ENCODE assay signal across 2 cellular contexts in genomic region chr19:40425450-40426287, GRCh38.
A peak's percentile ranks its signal among the peaks of the same experiment; 100 is the strongest.
TF ChIP-seq lines count a peak whose summit lies in the region.

SERTAD1 (minus strand) TSS chr19:40425992; CDS start chr19:40423546, 2,446 bp downstream.

TF ChIP-seq in IMR-90, 13 proteins besides CTCF, POLR2A, EP300 and RAD21:
- TF ChIP-seq ELK1 (IDR thresholded peaks at IDR 0.05; ENCODE audit: borderline replicate concordance, low read depth, low read length) (no peak), MXI1 (IDR thresholded peaks at IDR 0.05; ENCODE audit: borderline replicate concordance, low read depth, low read length) (peak; percentile 74; the same call in 1 of the 2 replicates), CHD1 (IDR thresholded peaks at IDR 0.05; ENCODE audit: low read depth, low read length) (peak; percentile 60; the same call in 1 of the 2 replicates), NFE2L2 (IDR thresholded peaks at IDR 0.05; ENCODE audit: low read depth, low read length) (no peak), CEBPB (IDR thresholded peaks at IDR 0.05; ENCODE audit: low read depth, low read length) (no peak), RFX5 (IDR thresholded peaks at IDR 0.05; ENCODE audit: low read depth, low read length) (peak; percentile 74), RCOR1 (IDR thresholded peaks at IDR 0.05; ENCODE audit: insufficient replicate concordance, low read length) (peak; percentile 80), SMC3 (IDR thresholded peaks at IDR 0.05; ENCODE audit: low read depth, low read length) (0 out of 2 replicates have a peak, but pooled peaks have one; percentile 5), MAZ (IDR thresholded peaks at IDR 0.05; ENCODE audit: borderline replicate concordance, low read depth, low read length) (peak; percentile 55; the same call in 1 of the 2 replicates), FOS (IDR thresholded peaks at IDR 0.05; ENCODE audit: low read depth, low read length) (peak; percentile 75), BHLHE40 (IDR thresholded peaks at IDR 0.05; ENCODE audit: low read depth, low read length) (peak; percentile 19; the same call in 1 of the 2 replicates), USF2 (IDR thresholded peaks at IDR 0.05; ENCODE audit: low read depth, low read length) (no peak), MAFK (IDR thresholded peaks at IDR 0.05; ENCODE audit: low read depth, low read length) (no peak)

TF ChIP-seq in endothelial cell of umbilical vein, 7 proteins besides CTCF, POLR2A, EP300 and RAD21:
- TF ChIP-seq POLR2AphosphoS5 (IDR thresholded peaks at IDR 0.05; ENCODE audit: insufficient read depth, low read depth, low read length) (peak; percentile 96), FOS (IDR thresholded peaks at IDR 0.05; ENCODE audit: borderline replicate concordance, insufficient read depth, low read length) (peak; percentile 88), MAX (IDR thresholded peaks at IDR 0.05; ENCODE audit: insufficient read depth, insufficient read length) (no peak), EZH2 (IDR thresholded peaks at IDR 0.05; ENCODE audit: borderline replicate concordance, low read depth, low read length, severe bottlenecking) (no peak)
